ENCODE assay signal across 8 cellular contexts in the genomic region with DNA sequence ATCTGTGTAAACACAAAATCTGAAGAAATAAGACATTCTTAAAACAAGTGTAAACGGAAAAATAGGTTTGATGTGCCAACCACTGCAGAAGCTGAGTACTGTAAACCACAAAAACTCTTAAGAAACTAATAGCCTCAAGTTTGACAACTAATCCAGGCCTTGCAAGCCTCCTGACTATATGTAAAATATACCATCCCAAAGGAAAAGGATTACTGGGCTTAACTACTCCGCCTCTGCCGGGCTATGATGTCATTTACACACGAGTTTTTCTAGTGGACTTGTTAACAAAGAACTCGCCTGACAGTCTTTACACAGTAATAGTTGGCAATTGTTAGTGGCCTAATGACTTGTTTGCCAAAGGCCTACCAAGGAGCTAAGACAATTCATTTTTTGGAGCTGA.
DNase-seq lines count a peak whose midpoint lies in the region; ATAC-seq, FAIRE-seq and TF ChIP-seq lines count a peak whose summit lies in the region.

No MANE protein-coding gene starts in this region.

- H3K27ac Mint-ChIP-seq in T-helper 2 cell treated with Interferon-gamma antibody and Interleukin-4, amounts not matched to agents 5 μg/mL and 100 μg/mL, for 36 hours, result peak overlapping the region; percentile 94

- H3K4me3 Mint-ChIP-seq in T-helper 2 cell treated with Interferon-gamma antibody and Interleukin-4, amounts not matched to agents 5 μg/mL and 100 μg/mL, for 36 hours, result peak overlapping the region; percentile 98

- peak overlapping the region; percentile 87 to 97 for H3K4me3 ChIP-seq in foreskin fibroblast (ENCODE audit: low read depth in 1 of 2, low read length in 2 of 2)

- TF ChIP-seq POLR2A in H54 (IDR thresholded peaks at IDR 0.05; ENCODE audit: low read depth, low read length), result no peak

- TF ChIP-seq CTCF in foreskin fibroblast (IDR thresholded peaks at IDR 0.05; ENCODE audit: low read depth, low read length), result no peak

- no peaks in the 10 kb centered on the region for H3K9me3 Mint-ChIP-seq in T-helper 2 cell treated with Interferon-gamma antibody and Interleukin-4, amounts not matched to agents 5 μg/mL and 100 μg/mL, for 36 hours

- H3K36me3 Mint-ChIP-seq in T-helper 2 cell treated with Interferon-gamma antibody and Interleukin-4, amounts not matched to agents 5 μg/mL and 100 μg/mL, for 36 hours (ENCODE audit: low read depth), result peaks cover 30% of the 10 kb centered on the region

- H3K27me3 Mint-ChIP-seq in T-helper 2 cell treated with Interferon-gamma antibody and Interleukin-4, amounts not matched to agents 5 μg/mL and 100 μg/mL, for 36 hours (ENCODE audit: low read depth), result no peaks in the 10 kb centered on the region

- peaks cover 48% of the 10 kb centered on the region for H3K4me1 Mint-ChIP-seq in T-helper 2 cell treated with Interferon-gamma antibody and Interleukin-4, amounts not matched to agents 5 μg/mL and 100 μg/mL, for 36 hours (ENCODE audit: low read depth)

- no peak for ATAC-seq in GM18873 (IDR thresholded peaks at IDR 0.05; ENCODE audit: low FRiP score, unreplicated experiment)
- ATAC-seq in HG03378 (IDR thresholded peaks at IDR 0.05; ENCODE audit: unreplicated experiment), result no peak

- peak; percentile 83 for FAIRE-seq in H54 (lab: Jason Lieb, UNC)
- no peak for FAIRE-seq in HTR-8/SVneo (lab: Jason Lieb, UNC)

- peak; percentile 16 for DNase-seq in AG08396 (ENCODE audit: low spot score)
- no peak for DNase-seq in H54 (ENCODE audit: insufficient read length, low spot score)
- no peak for DNase-seq in T-helper 2 cell treated with Interferon-gamma antibody and Interleukin-4, amounts not matched to agents 5 μg/mL and 100 μg/mL, for 36 hours (ENCODE audit: low spot score)
- peak; percentile 19 to 60 for DNase-seq in foreskin fibroblast
- DNase-seq in putamen (ENCODE audit: low spot score), result peak; percentile 67
- DNase-seq in HTR-8/SVneo (ENCODE audit: insufficient read length, low spot score), result no peak

Comparison
In these comparisons a context has a peak if more than half of its experiments do, and no peak if none do; other contexts are left out.
1. DNase-seq: peak in AG08396 (single experiment), foreskin fibroblast (2 of 2) and putamen (single experiment); none in H54 (single experiment), T-helper 2 cell treated with Interferon-gamma antibody and Interleukin-4, amounts not matched to agents 5 μg/mL and 100 μg/mL, for 36 hours (single experiment) and HTR-8/SVneo (single experiment).